29 cellular contexts compared by ENCODE assay signal in the genomic region with DNA sequence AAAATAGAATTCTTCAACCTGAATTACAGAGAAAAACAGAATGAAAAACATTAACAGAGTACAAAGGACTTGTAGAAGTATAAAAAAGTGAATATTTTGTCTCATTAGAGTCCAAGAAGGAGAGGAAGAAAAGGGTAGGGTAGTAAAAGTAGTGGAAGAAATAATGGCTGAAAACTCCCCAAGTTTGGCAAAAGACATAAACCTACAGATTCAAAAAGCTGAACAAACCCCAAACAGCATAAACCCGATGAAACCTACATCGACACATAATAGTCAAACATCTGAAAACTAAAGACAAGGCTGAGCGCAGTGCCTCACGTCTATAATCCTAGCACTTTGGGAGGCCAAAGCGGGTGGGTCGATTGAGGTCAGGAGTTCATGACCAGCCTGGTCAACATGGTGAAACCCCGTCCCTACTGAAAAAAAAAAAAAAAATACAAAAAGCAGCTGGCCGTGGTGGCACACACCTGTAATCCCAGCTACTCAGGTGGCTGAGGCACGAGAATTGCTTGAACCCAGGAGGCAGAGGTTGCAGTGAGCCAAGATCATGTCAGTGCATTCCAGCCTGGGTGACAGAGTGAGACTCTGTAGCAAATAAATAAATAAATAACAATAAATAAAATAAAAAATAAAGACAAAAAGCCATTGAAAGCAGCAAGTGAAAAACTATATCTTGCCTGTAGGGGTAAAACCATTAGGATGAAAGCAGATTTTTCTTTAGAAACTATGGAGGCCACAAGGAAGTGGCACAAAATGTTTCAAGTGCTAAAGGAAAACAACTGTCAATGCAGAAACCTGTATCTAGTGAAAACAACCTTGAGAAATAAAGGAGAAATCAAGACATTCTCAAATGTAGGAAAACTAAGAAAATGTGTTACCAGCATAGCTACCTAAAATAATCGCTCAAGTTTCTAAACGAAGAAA. TPM values are rescaled to one million over a fixed set of nuclear protein-coding genes. Genes with fewer than 3 reads are reported as not detected.
"Had no signal": no experiment of that assay in that cellular context is flagged by ENCODE, and none has a peak within 500 bp of the region (broad histone marks: within the 10 kb centered on the region; RNA-seq: fewer than 3 reads in every experiment).

No MANE protein-coding gene starts in this region.

- H3K9ac ChIP-seq: neural progenitor cell had no signal

- H3K4me1 Mint-ChIP-seq: neural progenitor cell had no signal

- H3K27me3 ChIP-seq: body of pancreas, cardiac muscle cell, foreskin keratinocyte, left lung, neural progenitor cell, testis, vagina had no signal

- H3K4me3 ChIP-seq: body of pancreas, cardiac muscle cell, left lung, neural progenitor cell, testis, vagina had no signal

- H3K27ac Mint-ChIP-seq: activated B cell treated with CpG ODN at 0.5 μM for 24 hours; activated CD4-positive, alpha-beta T cell treated with anti-CD3 and anti-CD28 coated beads for 36 hours; activated naive CD4-positive, alpha-beta T cell treated with anti-CD3 and anti-CD28 coated beads, Interleukin-2, amount 50 U/mL, for 24 hours; neural progenitor cell had no signal

- H3K27ac ChIP-seq: body of pancreas, cardiac muscle cell, foreskin keratinocyte, left lung, neural progenitor cell, testis, vagina had no signal

- ATAC-seq: activated CD4-positive, alpha-beta T cell treated with anti-CD3 and anti-CD28 coated beads for 36 hours; body of pancreas; left lung; naive thymus-derived CD4-positive, alpha-beta T cell had no signal

- H3K9me3 Mint-ChIP-seq: activated B cell treated with CpG ODN at 0.5 μM for 24 hours; activated naive CD4-positive, alpha-beta T cell treated with anti-CD3 and anti-CD28 coated beads, Interleukin-2, amount 50 U/mL, for 24 hours; immature natural killer cell; neural progenitor cell had no signal

- DNase-seq: activated B cell treated with CpG ODN at 0.5 μM for 24 hours; activated CD4-positive, alpha-beta T cell treated with anti-CD3 and anti-CD28 coated beads for 36 hours; activated CD4-positive, alpha-beta T cell treated with anti-CD3 and anti-CD28 coated beads, Interleukin-2, amount 50 U/mL, for 4 hours; activated gamma-delta T cell treated with Interleukin-2 at 50 U/mL for 16 hours; anterior cingulate cortex; body of pancreas; dermis blood vessel endothelial cell; effector CD8-positive, alpha-beta T cell; foreskin keratinocyte; immature natural killer cell; left lung; naive thymus-derived CD4-positive, alpha-beta T cell; posterior cingulate gyrus; stimulated activated CD4-positive, alpha-beta T cell treated with anti-CD3 and anti-CD28 coated beads, Interleukin-2, amount 100 ng/mL, for 48 hours; stimulated activated CD8-positive, alpha-beta memory T cell treated with anti-CD3 and anti-CD28 coated beads, Interleukin-4, amount 100 ng/mL, for 48 hours; stimulated activated naive CD4-positive, alpha-beta T cell; T-helper 2 cell; testis; trophoblast cell had no signal

- H3K27me3 Mint-ChIP-seq: activated B cell treated with CpG ODN at 0.5 μM for 24 hours; activated CD4-positive, alpha-beta T cell treated with anti-CD3 and anti-CD28 coated beads for 36 hours; activated naive CD4-positive, alpha-beta T cell treated with anti-CD3 and anti-CD28 coated beads, Interleukin-2, amount 50 U/mL, for 24 hours; naive thymus-derived CD4-positive, alpha-beta T cell had no signal

- H3K4me1 ChIP-seq: body of pancreas, foreskin keratinocyte, left lung, neural progenitor cell, testis, vagina had no signal

- H3K9me3 ChIP-seq: body of pancreas, left lung, testis, vagina had no signal

- H3K4me3 Mint-ChIP-seq: activated B cell treated with CpG ODN at 0.5 μM for 24 hours; activated CD4-positive, alpha-beta T cell treated with anti-CD3 and anti-CD28 coated beads for 36 hours; activated naive CD4-positive, alpha-beta T cell treated with anti-CD3 and anti-CD28 coated beads, Interleukin-2, amount 50 U/mL, for 24 hours; immature natural killer cell; naive thymus-derived CD4-positive, alpha-beta T cell; neural progenitor cell had no signal

RNA-seq across cellular contexts. Expression of gene TOMM20L, which starts 20.2 kb away (rescaled TPM):
- total RNA-seq: activated B cell treated with CpG ODN at 0.5 μM for 24 hours; activated CD4-positive, alpha-beta T cell treated with anti-CD3 and anti-CD28 coated beads for 36 hours; cardiac muscle cell; dermis blood vessel endothelial cell; foreskin keratinocyte; glomerular endothelial cell; kidney epithelial cell; left lung; lung microvascular endothelial cell; naive thymus-derived CD4-positive, alpha-beta T cell; omental fat pad; renal cortical epithelial cell; vagina had no signal
- polyA plus RNA-seq: cardiac muscle cell; esophagus; foreskin keratinocyte; naive thymus-derived CD4-positive, alpha-beta T cell had no signal
